Comparison of ENCODE assay signal across 9 cellular contexts in the genomic region with DNA sequence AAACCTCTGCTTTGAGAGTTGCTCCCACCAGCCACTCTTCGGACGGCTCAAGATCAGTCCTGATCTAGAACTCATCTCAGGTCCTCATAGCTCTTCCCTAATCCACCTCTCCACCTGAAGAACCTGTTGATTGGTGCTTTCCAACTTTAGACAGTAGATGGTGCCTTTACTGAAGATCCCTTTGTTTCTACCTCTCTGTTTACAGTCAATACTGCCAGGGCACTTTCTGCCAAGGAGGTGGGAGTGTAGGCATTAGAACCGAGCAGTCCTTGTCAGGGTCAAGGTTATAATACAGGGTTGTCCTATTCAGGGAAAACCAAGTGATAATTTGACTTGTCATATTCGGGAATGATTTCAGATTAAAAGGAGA. TPM values are rescaled to one million over a fixed set of nuclear protein-coding genes. Genes with fewer than 3 reads are reported as not detected.
A peak's percentile ranks its signal among the peaks of the same experiment; 100 is the strongest.
DNase-seq lines count a peak whose midpoint lies in the region; ATAC-seq, FAIRE-seq and TF ChIP-seq lines count a peak whose summit lies in the region.
"Had no signal": no experiment of that assay in that cellular context is flagged by ENCODE, and none has a peak within 500 bp of the region (broad histone marks: within the 10 kb centered on the region; RNA-seq: fewer than 3 reads in every experiment).

No MANE protein-coding gene starts in this region.

- H3K27me3 ChIP-seq in GM23248 (replicated peaks; ENCODE audit: insufficient read depth) (peaks cover 38% of the 10 kb centered on the region), foreskin keratinocyte (peaks cover 43% of the 10 kb centered on the region), ovary (no peaks in the 10 kb centered on the region)

- no peaks in the 10 kb centered on the region for H3F3A ChIP-seq in GM23248 (ENCODE audit: insufficient read depth)

- H3K4me1 ChIP-seq in GM23248 (ENCODE audit: insufficient read depth) (no peaks in the 10 kb centered on the region), foreskin keratinocyte (no peaks in the 10 kb centered on the region), ovary (ENCODE audit: insufficient read depth) (peaks cover 7% of the 10 kb centered on the region)

- WGBS in GM23248 (ENCODE audit: low coverage in 1 of 2, low lambda C conversion rate in 2 of 2, missing lambda C conversion rate in 2 of 2), 2 experiments = 13 to 24% methylated on average over 4 of the region's 4 CpGs
- 14 to 20% (median 17%) methylated on average over 4 of the region's 4 CpGs for WGBS in ovary, 3 donors

- intact Hi-C loops in ovary (cut with DNase I) = loop anchor here in 2 of 4 donors (5.0 to 10.0 kb wide), 2 partner anchors 125 to 147 kb away; no protein-coding TSS in a partner anchor

- H3K36me3 ChIP-seq in GM23248 (ENCODE audit: low read depth) = no peaks in the 10 kb centered on the region
- no peaks in the 10 kb centered on the region for H3K36me3 ChIP-seq in ovary

- no peaks in the 10 kb centered on the region for H4K20me1 ChIP-seq in GM23248 (ENCODE audit: insufficient read depth)

- H3K79me2 ChIP-seq in GM23248 (ENCODE audit: insufficient read depth) = no peaks in the 10 kb centered on the region

- TF ChIP-seq EP300 in ovary (IDR thresholded peaks at IDR 0.05) = no peak

- TF ChIP-seq POLR2A in ovary (IDR thresholded peaks at IDR 0.05) = no peak

- no peaks in the 10 kb centered on the region for H3K9me2 ChIP-seq in GM23248 (ENCODE audit: insufficient read depth)

- in situ Hi-C loops in GM23248 (cut with MboI) = no loop called here

- peak overlapping the region; percentile 67 for H3K4me2 ChIP-seq in GM23248 (ENCODE audit: unreplicated experiment)

- H2AFZ ChIP-seq in GM23248 = no peak overlapping the region

- H3K27ac ChIP-seq in GM23248 (no peak overlapping the region), foreskin keratinocyte (no peak overlapping the region), ovary (no peak overlapping the region)

- no peaks in the 10 kb centered on the region for H3K9me3 ChIP-seq in GM23248 (ENCODE audit: low read depth)
- no peaks in the 10 kb centered on the region for H3K9me3 ChIP-seq in ovary

- no peak for FAIRE-seq in RCC 7860 (lab: Jason Lieb, UNC)

- DNase-seq in GM23248 = no peak
- peak; percentile 44 for DNase-seq in RCC 7860 (ENCODE audit: low spot score)
- DNase-seq in foreskin keratinocyte = peak in 1 of 2 donors; percentile 33
- DNase-seq in ovary = no peak
- no peak for DNase-seq in anterior cingulate cortex (lab: John Stamatoyannopoulos, UW)
- DNase-seq in retina = no peak
- DNase-seq: activated CD8-positive, alpha-beta memory T cell treated with anti-CD3 and anti-CD28 coated beads, Interleukin-2, amount 50 U/mL, for 4 hours had no signal

- TF ChIP-seq CTCF in foreskin keratinocyte (conservative IDR thresholded peaks at IDR 0.05) = peak; percentile 45
- TF ChIP-seq CTCF in ovary (IDR thresholded peaks at IDR 0.05) = no peak

- no peak overlapping the region for H3K9ac ChIP-seq in GM23248

- ATAC-seq in foreskin keratinocyte (peak; percentile 12), HG03095 (IDR thresholded peaks at IDR 0.05; ENCODE audit: unreplicated experiment) (no peak), GM18861 (IDR thresholded peaks at IDR 0.05; ENCODE audit: unreplicated experiment) (no peak)

- H3K4me3 ChIP-seq in GM23248 (peak overlapping the region; percentile 66; the same call in 1 of the 2 replicates), ovary (peak overlapping the region; percentile 87)

RNA-seq across cellular contexts. Expression of a gene that starts 1.2 kb away (rescaled TPM):
- total RNA-seq in GM23248 (2014; rRNA removed; shearing (Covaris generic)) = 0.11 and 0.13 TPM in 2 replicates
- polyA plus RNA-seq in GM23248 (2016; fragmentation: Nextera tagmentation; extraction: Ambion mirVana) = 0.04 and 0.11 TPM in 2 replicates
- 0.35 and 0.54 TPM in 2 replicates for total RNA-seq in foreskin keratinocyte
- 0.07 and 0.15 TPM in 2 replicates for polyA plus RNA-seq in foreskin keratinocyte
- 10 to 100 TPM in 4 of 7 donors, 1 to 10 TPM in 3; 7.8 to 26.1 (median 13.6) TPM for total RNA-seq in ovary
- polyA plus RNA-seq in ovary = 10 to 100 TPM in 1 of 2 donors, 1 to 10 TPM in 1; 8.1 to 24.0 TPM
